ENCODE assay signal across 18 cellular contexts in genomic region chr21:31457675-31458074, GRCh38.
A peak's percentile ranks its signal among the peaks of the same experiment; 100 is the strongest.
DNase-seq lines count a peak whose midpoint lies in the region; ATAC-seq, FAIRE-seq and TF ChIP-seq lines count a peak whose summit lies in the region.
"Had no signal": no experiment of that assay in that cellular context is flagged by ENCODE, and none has a peak within 500 bp of the region (broad histone marks: within the 10 kb centered on the region; RNA-seq: fewer than 3 reads in every experiment).

No MANE protein-coding gene starts in this region.

- H3K9me3 ChIP-seq in Caco-2 (no peaks in the 10 kb centered on the region), K562 (replicated peaks; ENCODE audit: control insufficient read depth, insufficient read depth, low read depth, low read length) (no peaks in the 10 kb centered on the region)
- H3K9me3 ChIP-seq: esophagus muscularis mucosa had no signal

- H2AFZ ChIP-seq in K562 (ENCODE audit: low read depth, low read length) = no peak overlapping the region

- no peaks in the 10 kb centered on the region for H3K36me3 ChIP-seq in Caco-2 (ENCODE audit: control insufficient read depth, insufficient read depth, low read length)
- H3K36me3 ChIP-seq in K562 (ENCODE audit: control insufficient read depth, insufficient read depth, low read length) = no peaks in the 10 kb centered on the region
- H3K36me3 ChIP-seq: esophagus muscularis mucosa had no signal

- TF ChIP-seq CTCF in Caco-2 (IDR thresholded peaks at IDR 0.05; ENCODE audit: insufficient read depth in 1 of 2, low read depth in 1 of 2, low read length in 1 of 2, severe bottlenecking in 1 of 2, unreplicated experiment in 1 of 2) = peak; percentile 17 to 42
- peak; percentile 40 to 80 (median 43) for TF ChIP-seq CTCF in K562 (IDR thresholded peaks at IDR 0.05 in 2 of 3, conservative IDR thresholded peaks at IDR 0.05 in 1 of 3; ENCODE audit: insufficient read depth in 2 of 3, low read depth in 1 of 3, low read length in 3 of 3)

- no peak for TF ChIP-seq EP300 in K562 (IDR thresholded peaks at IDR 0.05; ENCODE audit: low read length)

- no peaks in the 10 kb centered on the region for H3K27me3 ChIP-seq in Caco-2 (replicated peaks; ENCODE audit: control insufficient read depth, insufficient read depth, low read length)
- peaks cover 9 to 12% of the 10 kb centered on the region in 2 experiments; a peak in 3 of 5 replicates for H3K27me3 ChIP-seq in K562 (ENCODE audit: control insufficient read depth in 2 of 2, insufficient read depth in 2 of 2, low read length in 2 of 2)
- H3K27me3 ChIP-seq: esophagus muscularis mucosa had no signal

- no peak overlapping the region for H3K27ac Mint-ChIP-seq in Caco-2 (ENCODE audit: unreplicated experiment)
- no peak overlapping the region for H3K27ac Mint-ChIP-seq in natural killer cell treated with Interleukin-12 subunit alpha and Interleukin-12 subunit beta and Interleukin-15 and Interleukin-18, amount 100 ng/mL, for 72 hours
- H3K27ac Mint-ChIP-seq: dendritic cell treated with granulocyte-macrophage colony-stimulating factor and Interleukin-4, amounts not matched to agents 40 ng/mL and 50 ng/mL, for 4 days had no signal

- intact Hi-C loops in Caco-2 (cut with micrococcal nuclease; ENCODE audit: unreplicated experiment) (loop anchor here (5.0 to 10.0 kb wide), 3 partner anchors 83 to 260 kb away; no protein-coding TSS in a partner anchor), K562 (cut with micrococcal nuclease) (loop anchor here (5.0 kb wide), 1 partner anchor 125 kb away; no protein-coding TSS in a partner anchor)

- BruUV-seq in Caco-2 (replicated peaks; lab: Mats Ljungman, UMichigan) (no TSS peak), K562 (replicated peaks; lab: Mats Ljungman, UMichigan) (no TSS peak)

- H4K20me1 ChIP-seq in K562 (replicated peaks; ENCODE audit: control insufficient read depth, insufficient read depth, low read length) = no peaks in the 10 kb centered on the region; the same call in 1 of the 2 replicates

- DNase-seq in Caco-2 (peak in 1 of 2 experiments; percentile 12), LHCN-M2 (ENCODE audit: low read depth) (peak; percentile 7), K562 (ENCODE audit: extremely low read depth in 1 of 4, low spot score in 3 of 4) (peak in 2 of 4 experiments; percentile 6 to 21), NCI-H510A (lab: John Stamatoyannopoulos, UW) (no peak), NCI-H1436 (lab: John Stamatoyannopoulos, UW) (no peak), NCI-H1417 (lab: John Stamatoyannopoulos, UW) (no peak), globus pallidus (ENCODE audit: low spot score) (no peak)
- no peak for DNase-seq in natural killer cell treated with Interleukin-12 subunit alpha and Interleukin-12 subunit beta and Interleukin-15 and Interleukin-18, amount 100 ng/mL, for 72 hours (ENCODE audit: low spot score)
- DNase-seq: activated gamma-delta T cell treated with Interleukin-2 at 50 U/mL for 16 hours; NCI-H2081; NCI-H774; posterior cingulate gyrus; stimulated activated CD4-positive, alpha-beta T cell treated with anti-CD3 and anti-CD28 coated beads, Interleukin-12 subunit alpha, Interleukin-12 subunit beta, amount 100 ng/mL, for 4 hours had no signal

- H3K4me3 ChIP-seq in Caco-2 (ENCODE audit: low read depth, low read length) (no peak overlapping the region), K562 (no peak overlapping the region)
- H3K4me3 ChIP-seq: esophagus muscularis mucosa had no signal

- H3K4me1 ChIP-seq in Caco-2 (no peaks in the 10 kb centered on the region), K562 (replicated peaks in 1 of 2; ENCODE audit: control insufficient read depth in 2 of 2, insufficient read depth in 2 of 2, low read length in 2 of 2) (no peaks in the 10 kb centered on the region)
- H3K4me1 ChIP-seq: esophagus muscularis mucosa had no signal

- H3K27me3 Mint-ChIP-seq in Caco-2 (ENCODE audit: insufficient read depth, unreplicated experiment) = no peaks in the 10 kb centered on the region
- no peaks in the 10 kb centered on the region for H3K27me3 Mint-ChIP-seq in natural killer cell treated with Interleukin-12 subunit alpha and Interleukin-12 subunit beta and Interleukin-15 and Interleukin-18, amount 100 ng/mL, for 72 hours
- H3K27me3 Mint-ChIP-seq: dendritic cell treated with granulocyte-macrophage colony-stimulating factor and Interleukin-4, amounts not matched to agents 40 ng/mL and 50 ng/mL, for 4 days had no signal

- H3K9me3 Mint-ChIP-seq in Caco-2 (ENCODE audit: unreplicated experiment) = peaks cover 9% of the 10 kb centered on the region
- peaks cover 3% of the 10 kb centered on the region for H3K9me3 Mint-ChIP-seq in natural killer cell treated with Interleukin-12 subunit alpha and Interleukin-12 subunit beta and Interleukin-15 and Interleukin-18, amount 100 ng/mL, for 72 hours
- H3K9me3 Mint-ChIP-seq: dendritic cell treated with granulocyte-macrophage colony-stimulating factor and Interleukin-4, amounts not matched to agents 40 ng/mL and 50 ng/mL, for 4 days had no signal

- no peak for FAIRE-seq in K562 (lab: Jason Lieb, UNC)
- FAIRE-seq: astrocyte, GM18507 had no signal

- H3K4me3 Mint-ChIP-seq in Caco-2 (ENCODE audit: unreplicated experiment) = no peak overlapping the region
- H3K4me3 Mint-ChIP-seq in natural killer cell treated with Interleukin-12 subunit alpha and Interleukin-12 subunit beta and Interleukin-15 and Interleukin-18, amount 100 ng/mL, for 72 hours = no peak overlapping the region
- H3K4me3 Mint-ChIP-seq: dendritic cell treated with granulocyte-macrophage colony-stimulating factor and Interleukin-4, amounts not matched to agents 40 ng/mL and 50 ng/mL, for 4 days had no signal

- H3K79me2 ChIP-seq in K562 (ENCODE audit: control insufficient read depth, insufficient read depth, low read length) = no peaks in the 10 kb centered on the region

- WGBS in K562 (ENCODE audit: insufficient coverage, low coverage, missing lambda C conversion rate) = 14% methylated on average over 1 of the region's 1 CpG

- H3K9me1 ChIP-seq in K562 (ENCODE audit: control insufficient read depth, insufficient read depth, low read length) = peaks cover 1% of the 10 kb centered on the region

- in situ Hi-C loops in K562 (cut with MboI) = no loop called here

- H3K4me2 ChIP-seq in K562 (ENCODE audit: insufficient read depth, low read length) = no peak overlapping the region

- POLR2A ChIA-PET in Caco-2 (lab: Charles Lee) = no interaction called here
- POLR2A ChIA-PET in K562 (lab: Yijun Ruan, JAX) = interaction anchor here (0.7 kb wide), 1 partner anchor 455 kb away, joined by 3 read pairs; no protein-coding TSS in a partner anchor

- no peak overlapping the region for H3K27ac ChIP-seq in K562 (ENCODE audit: extremely low read depth, low read depth, low read length)
- H3K27ac ChIP-seq: esophagus muscularis mucosa, RWPE1 had no signal

- no peak for TF ChIP-seq POLR2A in K562 (conservative IDR thresholded peaks at IDR 0.05)

- CTCF ChIA-PET in Caco-2 (lab: Charles Lee) = no interaction called here
- CTCF ChIA-PET in K562 (lab: Yijun Ruan, JAX; ENCODE audit: low intra/inter-chr PET ratio) = no interaction called here

- peak in 1 of 2 experiments; percentile 14; a peak in 1 of 4 replicates for TF ChIP-seq RAD21 in K562 (CRISPR knock-in tag; conservative IDR thresholded peaks at IDR 0.05 in 1 of 2, IDR thresholded peaks at IDR 0.05 in 1 of 2)

- no peak overlapping the region for H3K9ac ChIP-seq in K562 (ENCODE audit: insufficient read depth in 1 of 2, low read depth in 2 of 2, low read length in 2 of 2)

- H3K36me3 Mint-ChIP-seq in Caco-2 (ENCODE audit: insufficient read depth, unreplicated experiment) = no peaks in the 10 kb centered on the region
- H3K36me3 Mint-ChIP-seq in natural killer cell treated with Interleukin-12 subunit alpha and Interleukin-12 subunit beta and Interleukin-15 and Interleukin-18, amount 100 ng/mL, for 72 hours = no peaks in the 10 kb centered on the region

- H3K4me1 Mint-ChIP-seq in Caco-2 (ENCODE audit: low read depth, unreplicated experiment) = no peaks in the 10 kb centered on the region
- no peaks in the 10 kb centered on the region for H3K4me1 Mint-ChIP-seq in natural killer cell treated with Interleukin-12 subunit alpha and Interleukin-12 subunit beta and Interleukin-15 and Interleukin-18, amount 100 ng/mL, for 72 hours (ENCODE audit: low read depth in 2 of 2)

- ATAC-seq in K562 = peak; percentile 70
- ATAC-seq in natural killer cell treated with Interleukin-12 subunit alpha and Interleukin-12 subunit beta and Interleukin-15 and Interleukin-18, amount 100 ng/mL, for 72 hours = peak; percentile 46 to 53

TF ChIP-seq in K562, 482 proteins besides CTCF, POLR2A, EP300 and RAD21 (continues in another document):
- TF ChIP-seq, protein P1, sequence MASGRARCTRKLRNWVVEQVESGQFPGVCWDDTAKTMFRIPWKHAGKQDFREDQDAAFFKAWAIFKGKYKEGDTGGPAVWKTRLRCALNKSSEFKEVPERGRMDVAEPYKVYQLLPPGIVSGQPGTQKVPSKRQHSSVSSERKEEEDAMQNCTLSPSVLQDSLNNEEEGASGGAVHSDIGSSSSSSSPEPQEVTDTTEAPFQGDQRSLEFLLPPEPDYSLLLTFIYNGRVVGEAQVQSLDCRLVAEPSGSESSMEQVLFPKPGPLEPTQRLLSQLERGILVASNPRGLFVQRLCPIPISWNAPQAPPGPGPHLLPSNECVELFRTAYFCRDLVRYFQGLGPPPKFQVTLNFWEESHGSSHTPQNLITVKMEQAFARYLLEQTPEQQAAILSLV (tag; IDR thresholded peaks at IDR 0.05) = no peak
- TF ChIP-seq FOXP4 (CRISPR knock-in tag; IDR thresholded peaks at IDR 0.05; ENCODE audit: borderline replicate concordance) = no peak
- no peak for TF ChIP-seq SNIP1 (IDR thresholded peaks at IDR 0.05; ENCODE audit: low read depth)
- TF ChIP-seq CBX5 (IDR thresholded peaks at IDR 0.05; ENCODE audit: borderline replicate concordance, low read depth) = no peak
- TF ChIP-seq ZFX (CRISPR knock-in tag; IDR thresholded peaks at IDR 0.05) = no peak
- no peak for TF ChIP-seq GTF2F1 (IDR thresholded peaks at IDR 0.05; ENCODE audit: low read depth, low read length)
- no peak for TF ChIP-seq ILF3 (IDR thresholded peaks at IDR 0.05; ENCODE audit: borderline replicate concordance)
- TF ChIP-seq PHF21A (IDR thresholded peaks at IDR 0.05; ENCODE audit: borderline replicate concordance, low read depth) = no peak
